In genomic region chr1:184214128-184214527, GRCh38 we compare ENCODE assay signal across 1 cellular context.
TF ChIP-seq lines count a peak whose summit lies in the region.

No MANE protein-coding gene starts in this region.

TF ChIP-seq in H1, 55 proteins besides CTCF, POLR2A, EP300 and RAD21:
- no peak for TF ChIP-seq USF2 (IDR thresholded peaks at IDR 0.05; ENCODE audit: low read length)
- no peak for TF ChIP-seq YY1 (IDR thresholded peaks at IDR 0.05; ENCODE audit: low read depth, low read length)
- TF ChIP-seq NRF1 (IDR thresholded peaks at IDR 0.05; ENCODE audit: low read depth, low read length): no peak
- no peak for TF ChIP-seq PHF8 (conservative IDR thresholded peaks at IDR 0.05; ENCODE audit: low read depth, low read length)
- no peak for TF ChIP-seq BRCA1 (IDR thresholded peaks at IDR 0.05; ENCODE audit: low read depth, low read length)
- no peak for TF ChIP-seq JUN (IDR thresholded peaks at IDR 0.05; ENCODE audit: low read depth, low read length)
- TF ChIP-seq ATF3 (IDR thresholded peaks at IDR 0.05; ENCODE audit: insufficient read depth, low read depth, low read length): no peak
